Comparison of ENCODE assay signal across 9 cellular contexts in genomic region chr12:126607157-126607556, GRCh38.
"Had no signal": no experiment of that assay in that cellular context is flagged by ENCODE, and none has a peak within 500 bp of the region (broad histone marks: within the 10 kb centered on the region; RNA-seq: fewer than 3 reads in every experiment).

No MANE protein-coding gene starts in this region.

- H3K9ac ChIP-seq: GM23248 had no signal

- ATAC-seq: HCT116, K562 had no signal

- H3K36me3 ChIP-seq: HAP-1 had no signal

- H3K4me3 ChIP-seq: GM23248, HAP-1, K562 had no signal

- H3K4me1 ChIP-seq: HAP-1 had no signal

- H2AFZ ChIP-seq: GM23248 had no signal

- DNase-seq: GM23248, GOT3, H7, HFFc6, IMR-90 had no signal

- H3K27ac ChIP-seq: GM23248, HL-60 had no signal

- H3K9me3 ChIP-seq: HAP-1 had no signal
